Comparison of ENCODE assay signal across 35 cellular contexts in the genomic region with DNA sequence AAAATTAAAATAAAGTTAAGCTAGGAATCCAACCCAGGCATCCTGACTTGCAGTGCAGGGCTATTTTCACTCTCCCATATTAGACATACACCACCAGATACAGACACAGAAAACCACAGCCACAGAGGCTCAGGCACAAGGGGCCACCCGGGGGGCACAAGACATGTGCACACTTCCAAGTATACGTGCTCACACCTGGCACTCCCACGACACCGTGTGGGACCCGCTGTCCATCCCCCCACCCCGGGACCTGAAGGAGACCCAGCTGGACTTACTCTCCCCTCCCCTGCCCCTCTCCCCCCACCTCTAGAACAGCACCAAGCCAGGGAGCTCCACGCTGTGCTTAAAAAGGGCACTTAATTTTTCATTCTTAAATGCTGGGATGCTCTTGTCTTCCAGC.
"Had no signal": no experiment of that assay in that cellular context is flagged by ENCODE, and none has a peak within 500 bp of the region (broad histone marks: within the 10 kb centered on the region; RNA-seq: fewer than 3 reads in every experiment).

No MANE protein-coding gene starts in this region.

- H3K4me3 ChIP-seq: esophagus squamous epithelium, gastroesophageal sphincter had no signal

- ATAC-seq: activated T-cell treated with anti-CD3 and anti-CD28 coated beads, Interleukin-2, amount 50 U/mL, for 4 hours; activated T-helper 17 cell treated with anti-CD3 and anti-CD28 coated beads, Interleukin-2, amount 50 U/mL, for 72 hours; effector memory CD8-positive, alpha-beta T cell; gastroesophageal sphincter; WTC11 had no signal

- H3K27me3 ChIP-seq: brain microvascular endothelial cell had no signal

- H3K27ac ChIP-seq: brain microvascular endothelial cell, epithelial cell of prostate, esophagus squamous epithelium, gastroesophageal sphincter, VCaP had no signal

- H3K36me3 Mint-ChIP-seq: activated naive CD8-positive, alpha-beta T cell; WTC11 had no signal

- DNase-seq: activated CD4-positive, alpha-beta memory T cell treated with anti-CD3 and anti-CD28 coated beads, Interleukin-2, amount 10 ng/mL, durations not matched to agents 7 days and 5 days; activated CD4-positive, alpha-beta T cell treated with anti-CD3 and anti-CD28 coated beads for 1 hour; activated CD4-positive, alpha-beta T cell treated with anti-CD3 and anti-CD28 coated beads for 4 hours; activated CD4-positive, alpha-beta T cell treated with anti-CD3 and anti-CD28 coated beads, Interleukin-2, amount 10 ng/mL, durations not matched to agents 7 days and 5 days; activated CD4-positive, alpha-beta T cell treated with anti-CD3 and anti-CD28 coated beads, Interleukin-2, amount 50 U/mL, for 4 hours; activated CD8-positive, alpha-beta memory T cell treated with anti-CD3 and anti-CD28 coated beads, Interleukin-2, amount 50 U/mL, for 48 hours; activated effector memory CD4-positive, alpha-beta T cell treated with Interleukin-2 at 50 U/mL for 16 hours; activated gamma-delta T cell treated with Interleukin-2 at 50 U/mL for 16 hours; activated naive CD4-positive, alpha-beta T cell treated with anti-CD3 and anti-CD28 coated beads, Interleukin-2, amount 50 U/mL, for 16 hours; activated naive CD4-positive, alpha-beta T cell treated with Interleukin-2 at 50 U/mL for 16 hours; activated T-cell treated with anti-CD3 and anti-CD28 coated beads for 4 hours; activated T-cell treated with anti-CD3 and anti-CD28 coated beads, Interleukin-2, amount 50 U/mL, for 4 hours; amniotic stem cell; anterior cingulate cortex; brain microvascular endothelial cell; cortex of kidney; dermis blood vessel endothelial cell; effector CD4-positive, alpha-beta T cell; effector memory CD8-positive, alpha-beta T cell; esophagus squamous epithelium; foreskin melanocyte; T-helper 2 cell had no signal

- H3K27ac Mint-ChIP-seq: activated CD4-positive, alpha-beta memory T cell treated with anti-CD3 and anti-CD28 coated beads, Interleukin-2, amount 10 ng/mL, durations not matched to agents 7 days and 5 days; activated CD4-positive, alpha-beta T cell treated with anti-CD3 and anti-CD28 coated beads, Interleukin-2, amount 10 ng/mL, durations not matched to agents 7 days and 5 days; activated naive CD8-positive, alpha-beta T cell; activated T-helper 17 cell treated with anti-CD3 and anti-CD28 coated beads, Interleukin-2, amount 50 U/mL, for 72 hours; effector memory CD8-positive, alpha-beta T cell; WTC11 had no signal

- H3K9me3 Mint-ChIP-seq: activated CD4-positive, alpha-beta memory T cell treated with anti-CD3 and anti-CD28 coated beads, Interleukin-2, amount 10 ng/mL, durations not matched to agents 7 days and 5 days; activated CD4-positive, alpha-beta T cell treated with anti-CD3 and anti-CD28 coated beads, Interleukin-2, amount 10 ng/mL, durations not matched to agents 7 days and 5 days; activated T-cell treated with anti-CD3 and anti-CD28 coated beads, Interleukin-2, amount 50 U/mL, for 4 hours; activated T-helper 17 cell treated with anti-CD3 and anti-CD28 coated beads, Interleukin-2, amount 50 U/mL, for 72 hours; central memory CD8-positive, alpha-beta T cell; effector memory CD8-positive, alpha-beta T cell; WTC11 had no signal

- H3K4me1 ChIP-seq: gastroesophageal sphincter had no signal

- H3K4me1 Mint-ChIP-seq: activated CD4-positive, alpha-beta memory T cell treated with anti-CD3 and anti-CD28 coated beads, Interleukin-2, amount 10 ng/mL, durations not matched to agents 7 days and 5 days; activated CD4-positive, alpha-beta T cell treated with anti-CD3 and anti-CD28 coated beads, Interleukin-2, amount 10 ng/mL, durations not matched to agents 7 days and 5 days; activated T-helper 17 cell treated with anti-CD3 and anti-CD28 coated beads, Interleukin-2, amount 50 U/mL, for 72 hours; central memory CD8-positive, alpha-beta T cell had no signal

- H3K9me3 ChIP-seq: esophagus squamous epithelium, gastroesophageal sphincter had no signal

- FAIRE-seq: astrocyte, bronchial epithelial cell, colon, endometrium, endothelial cell of umbilical vein, TTC549 had no signal

- H3K4me3 Mint-ChIP-seq: activated CD4-positive, alpha-beta memory T cell treated with anti-CD3 and anti-CD28 coated beads, Interleukin-2, amount 10 ng/mL, durations not matched to agents 7 days and 5 days; activated CD4-positive, alpha-beta T cell treated with anti-CD3 and anti-CD28 coated beads, Interleukin-2, amount 10 ng/mL, durations not matched to agents 7 days and 5 days; activated naive CD8-positive, alpha-beta T cell; activated T-cell treated with anti-CD3 and anti-CD28 coated beads, Interleukin-2, amount 50 U/mL, for 4 hours; activated T-helper 17 cell treated with anti-CD3 and anti-CD28 coated beads, Interleukin-2, amount 50 U/mL, for 72 hours; central memory CD8-positive, alpha-beta T cell; effector memory CD8-positive, alpha-beta T cell; WTC11 had no signal

- H3K36me3 ChIP-seq: brain microvascular endothelial cell, esophagus squamous epithelium, gastroesophageal sphincter had no signal
